ENCODE assay signal across 18 cellular contexts in the genomic region with DNA sequence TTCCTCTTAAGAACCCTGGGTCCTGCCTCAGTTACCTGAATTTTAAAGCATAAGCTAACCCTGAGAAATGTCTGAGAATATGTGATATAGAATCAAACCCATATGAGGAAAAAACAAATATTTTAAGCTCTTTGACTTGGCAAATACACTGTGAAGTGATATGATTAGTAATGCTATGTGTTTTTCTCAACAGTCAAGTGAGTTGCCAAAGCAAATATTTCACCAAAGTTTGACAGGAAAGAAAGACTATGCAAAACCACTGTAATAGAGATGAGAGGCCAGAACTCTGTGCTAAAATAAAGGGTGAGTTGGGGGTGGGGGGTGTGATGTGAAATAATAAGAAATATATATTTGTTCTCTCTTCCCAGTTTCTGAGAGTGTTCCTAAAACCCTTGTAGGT.
"Had no signal": no experiment of that assay in that cellular context is flagged by ENCODE, and none has a peak within 500 bp of the region (broad histone marks: within the 10 kb centered on the region; RNA-seq: fewer than 3 reads in every experiment).

No MANE protein-coding gene starts in this region.

- H3K4me3 ChIP-seq: K562 had no signal

- H3K27me3 Mint-ChIP-seq: activated naive CD8-positive, alpha-beta T cell treated with anti-CD3 and anti-CD28 coated beads, Interleukin-2, amount 10 ng/mL, durations not matched to agents 7 days and 5 days had no signal

- H3K36me3 Mint-ChIP-seq: activated naive CD8-positive, alpha-beta T cell treated with anti-CD3 and anti-CD28 coated beads, Interleukin-2, amount 10 ng/mL, durations not matched to agents 7 days and 5 days; brain had no signal

- FAIRE-seq: K562, RCC 7860 had no signal

- H3K9me3 Mint-ChIP-seq: brain; T-helper 1 cell treated with Interleukin-12 subunit alpha and Interleukin-12 subunit beta and Interleukin-4 antibody, amounts not matched to agents 30 μg/mL and 1 μg/mL, for 36 hours had no signal

- H3K27ac Mint-ChIP-seq: activated CD8-positive, alpha-beta T cell treated with anti-CD3 and anti-CD28 coated beads, Interleukin-2, amount 10 ng/mL, durations not matched to agents 7 days and 5 days; activated naive CD8-positive, alpha-beta T cell treated with anti-CD3 and anti-CD28 coated beads, Interleukin-2, amount 10 ng/mL, durations not matched to agents 7 days and 5 days; brain; T-helper 1 cell treated with Interleukin-12 subunit alpha and Interleukin-12 subunit beta and Interleukin-4 antibody, amounts not matched to agents 30 μg/mL and 1 μg/mL, for 36 hours had no signal

- H3K4me1 Mint-ChIP-seq: activated naive CD8-positive, alpha-beta T cell treated with anti-CD3 and anti-CD28 coated beads, Interleukin-2, amount 10 ng/mL, durations not matched to agents 7 days and 5 days had no signal

- H3K4me3 Mint-ChIP-seq: activated CD8-positive, alpha-beta T cell treated with anti-CD3 and anti-CD28 coated beads, Interleukin-2, amount 10 ng/mL, durations not matched to agents 7 days and 5 days; activated naive CD8-positive, alpha-beta T cell treated with anti-CD3 and anti-CD28 coated beads, Interleukin-2, amount 10 ng/mL, durations not matched to agents 7 days and 5 days; brain; T-helper 1 cell treated with Interleukin-12 subunit alpha and Interleukin-12 subunit beta and Interleukin-4 antibody, amounts not matched to agents 30 μg/mL and 1 μg/mL, for 36 hours had no signal

- DNase-seq: activated CD4-positive, alpha-beta T cell treated with anti-CD3 and anti-CD28 coated beads for 4 hours; activated CD8-positive, alpha-beta memory T cell treated with anti-CD3 and anti-CD28 coated beads, Interleukin-2, amount 50 U/mL, for 48 hours; activated CD8-positive, alpha-beta T cell treated with anti-CD3 and anti-CD28 coated beads, Interleukin-2, amount 10 ng/mL, durations not matched to agents 7 days and 5 days; activated naive CD4-positive, alpha-beta T cell treated with anti-CD3 and anti-CD28 coated beads, Interleukin-2, amount 50 U/mL, for 16 hours; activated naive CD8-positive, alpha-beta T cell treated with anti-CD3 and anti-CD28 coated beads, Interleukin-2, amount 10 ng/mL, durations not matched to agents 7 days and 5 days; activated T-cell treated with anti-CD3 and anti-CD28 coated beads, Interleukin-2, amount 50 U/mL, for 1 hour; aorta; Karpas-422; NCI-H1930; NCI-H2171; NCI-H2227 treated with DMSO at 0.1 percent for 48 hours; NCI-H526; NCI-H82; SHP77 treated with DMSO at 0.1 percent for 48 hours had no signal
